Comparison of ENCODE assay signal across 20 cellular contexts in the genomic region with DNA sequence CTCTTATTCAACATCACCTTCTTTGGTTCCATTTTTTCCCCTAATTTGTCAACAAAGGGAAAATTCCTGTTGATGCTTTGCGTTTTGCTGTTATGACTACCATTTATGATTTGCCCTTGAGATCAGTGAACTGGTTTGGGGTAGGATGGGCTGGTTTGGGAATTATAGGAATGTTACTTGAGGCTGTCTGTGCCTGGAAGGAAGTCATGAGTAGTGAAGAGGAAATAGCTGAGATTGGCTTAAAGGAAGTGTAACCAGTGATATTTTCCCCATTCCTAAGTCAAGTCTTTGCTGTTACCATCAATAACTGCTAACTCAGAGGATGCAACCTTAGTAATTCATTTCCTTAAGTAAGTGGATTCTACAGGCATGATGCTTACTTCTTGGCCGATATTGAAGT.
"Had no signal": no experiment of that assay in that cellular context is flagged by ENCODE, and none has a peak within 500 bp of the region (broad histone marks: within the 10 kb centered on the region; RNA-seq: fewer than 3 reads in every experiment).

No MANE protein-coding gene starts in this region.

- H3K9me3 ChIP-seq: adrenal gland, esophagus squamous epithelium, lower lobe of right lung, upper lobe of left lung had no signal

- H3K4me3 ChIP-seq: adrenal gland, cardiac muscle cell, esophagus squamous epithelium, lower lobe of right lung, upper lobe of left lung had no signal

- H3K27me3 ChIP-seq: adrenal gland, cardiac muscle cell, esophagus squamous epithelium, foreskin keratinocyte, upper lobe of left lung had no signal

- H3K4me1 ChIP-seq: esophagus squamous epithelium, foreskin keratinocyte, lower lobe of right lung had no signal

- H3K36me3 ChIP-seq: adrenal gland, cardiac muscle cell, esophagus squamous epithelium, lower lobe of right lung, upper lobe of left lung, WERI-Rb-1 had no signal

- DNase-seq: activated CD4-positive, alpha-beta memory T cell treated with anti-CD3 and anti-CD28 coated beads for 36 hours; activated CD4-positive, alpha-beta T cell treated with anti-CD3 and anti-CD28 coated beads for 36 hours; activated CD8-positive, alpha-beta memory T cell treated with anti-CD3 and anti-CD28 coated beads, Interleukin-2, amount 10 ng/mL, durations not matched to agents 7 days and 5 days; activated effector memory CD4-positive, alpha-beta T cell treated with Interleukin-2 at 50 U/mL for 16 hours; activated naive CD4-positive, alpha-beta T cell treated with anti-CD3 and anti-CD28 coated beads, Interleukin-2, amount 50 U/mL, for 16 hours; activated T-cell treated with anti-CD3 and anti-CD28 coated beads, Interleukin-2, amount 50 U/mL, for 24 hours; adrenal gland; esophagus squamous epithelium; foreskin keratinocyte; immature natural killer cell; left cardiac atrium; lower lobe of right lung; nephron progenitor cell; occipital lobe; right cardiac atrium; stimulated activated CD4-positive, alpha-beta T cell treated with anti-CD3 and anti-CD28 coated beads, Interleukin-1b, Interleukin-23, amount 100 ng/mL, for 48 hours; stimulated activated naive CD8-positive, alpha-beta T cell treated with anti-CD3 and anti-CD28 coated beads, Interleukin-15, amount 100 ng/mL, for 72 hours; upper lobe of left lung; WERI-Rb-1 had no signal

- H3K27ac ChIP-seq: adrenal gland, cardiac muscle cell, esophagus squamous epithelium, foreskin keratinocyte, lower lobe of right lung, upper lobe of left lung, WERI-Rb-1 had no signal
